In genomic region chr1:36222481-36223372, GRCh38 we compare ENCODE assay signal across 8 cellular contexts. TPM values are rescaled to one million over a fixed set of nuclear protein-coding genes. Genes with fewer than 3 reads are reported as not detected.
DNase-seq lines count a peak whose midpoint lies in the region; ATAC-seq and TF ChIP-seq lines count a peak whose summit lies in the region.

No MANE protein-coding gene starts in this region.

- peak overlapping the region; percentile 96 to 98 for H3K27ac Mint-ChIP-seq in natural killer cell treated with Interleukin-12 subunit alpha and Interleukin-12 subunit beta and Interleukin-15 and Interleukin-18, amount 100 ng/mL, for 72 hours

- peak overlapping the region; percentile 69 to 88 (median 76) for H3K4me3 ChIP-seq in BLaER1 treated with 17β-estradiol and CSF1 and Interleukin-3, amounts not matched to agents 10 nM and 100 nM
- H3K4me3 ChIP-seq in Loucy (ENCODE audit: low read length, poor library complexity, severe bottlenecking) (peak overlapping the region; percentile 88), mammary epithelial cell (replicated peaks in 1 of 3; ENCODE audit: insufficient read depth in 1 of 3, low read depth in 2 of 3, low read length in 3 of 3) (peak overlapping the region in 2 of 3 experiments; percentile 62 to 72)

- no peaks in the 10 kb centered on the region for H3K9me3 ChIP-seq in BLaER1 treated with 17β-estradiol and CSF1 and Interleukin-3, amounts not matched to agents 10 nM and 100 nM (replicated peaks in 1 of 11)
- H3K9me3 ChIP-seq in Loucy (ENCODE audit: insufficient read depth, low read depth, low read length): no peaks in the 10 kb centered on the region
- no peaks in the 10 kb centered on the region for H3K9me3 ChIP-seq in mammary epithelial cell (replicated peaks; ENCODE audit: insufficient read depth, low read length)

- CTCF ChIA-PET in mammary epithelial cell (lab: Charles Lee; ENCODE audit: low non-redundant PET): no interaction called here

- dilution Hi-C loops in mammary epithelial cell (cut with HindIII; ENCODE audit: low sequenced_read_pairs): loop anchor here (5.0 kb wide), 1 partner anchor 75 kb away; the partner anchor contains the start of gene TRAPPC3

- intact Hi-C loops in mammary epithelial cell (cut with micrococcal nuclease): loop anchor here (10.0 kb wide), 1 partner anchor 62 kb away; no protein-coding TSS in a partner anchor

- ATAC-seq in natural killer cell treated with Interleukin-12 subunit alpha and Interleukin-12 subunit beta and Interleukin-15 and Interleukin-18, amount 100 ng/mL, for 72 hours: no peak
- ATAC-seq in GM19328 (IDR thresholded peaks at IDR 0.05; ENCODE audit: unreplicated experiment): no peak

- no peaks in the 10 kb centered on the region for H3K27me3 Mint-ChIP-seq in natural killer cell treated with Interleukin-12 subunit alpha and Interleukin-12 subunit beta and Interleukin-15 and Interleukin-18, amount 100 ng/mL, for 72 hours

- H3K4me2 ChIP-seq in BLaER1 treated with 17β-estradiol and CSF1 and Interleukin-3, amounts not matched to agents 10 nM and 100 nM: peak overlapping the region; percentile 73 to 93 (median 87)
- H3K4me2 ChIP-seq in Loucy (ENCODE audit: low read depth, low read length, poor library complexity, severe bottlenecking): peak overlapping the region; percentile 79
- peak overlapping the region; percentile 91 for H3K4me2 ChIP-seq in mammary epithelial cell (ENCODE audit: insufficient read depth, low read depth, low read length)

- in situ Hi-C loops in mammary epithelial cell (cut with MboI; ENCODE audit: low sequenced_read_pairs in 2 of 2): no loop called here

- H3F3A ChIP-seq in Loucy (ENCODE audit: low read depth): peaks cover 4% of the 10 kb centered on the region; the same call in 1 of the 2 replicates

- peak overlapping the region; percentile 78 to 98 (median 95); a peak in 21 of 22 replicates for H3K27ac ChIP-seq in BLaER1 treated with 17β-estradiol and CSF1 and Interleukin-3, amounts not matched to agents 10 nM and 100 nM
- H3K27ac ChIP-seq in mammary epithelial cell (ENCODE audit: insufficient read depth, low read depth, low read length): peak overlapping the region; percentile 98

- BruUV-seq in mammary epithelial cell (replicated peaks; lab: Mats Ljungman, UMichigan): no TSS peak

- peaks cover 12% of the 10 kb centered on the region for H3K36me3 Mint-ChIP-seq in natural killer cell treated with Interleukin-12 subunit alpha and Interleukin-12 subunit beta and Interleukin-15 and Interleukin-18, amount 100 ng/mL, for 72 hours

- DNase-seq in mammary epithelial cell: no peak
- no peak for DNase-seq in natural killer cell treated with Interleukin-12 subunit alpha and Interleukin-12 subunit beta and Interleukin-15 and Interleukin-18, amount 100 ng/mL, for 72 hours (ENCODE audit: low spot score)
- DNase-seq in nucleus accumbens (lab: John Stamatoyannopoulos, UW): no peak
- DNase-seq in NCI-H446 treated with DMSO at 0.1 percent for 48 hours (lab: John Stamatoyannopoulos, UW): no peak
- DNase-seq in NCI-H2029 (lab: John Stamatoyannopoulos, UW): no peak

- H3K4me1 ChIP-seq in BLaER1 treated with 17β-estradiol and CSF1 and Interleukin-3, amounts not matched to agents 10 nM and 100 nM: peaks cover 26 to 46% (median 32%) of the 10 kb centered on the region in 10 experiments
- H3K4me1 ChIP-seq in Loucy (ENCODE audit: insufficient read depth, low read length, poor library complexity, severe bottlenecking) (peaks cover 26% of the 10 kb centered on the region), mammary epithelial cell (ENCODE audit: insufficient read depth, low read length) (peaks cover 8% of the 10 kb centered on the region)

- H3K9me3 Mint-ChIP-seq in natural killer cell treated with Interleukin-12 subunit alpha and Interleukin-12 subunit beta and Interleukin-15 and Interleukin-18, amount 100 ng/mL, for 72 hours: no peaks in the 10 kb centered on the region

- H2AFZ ChIP-seq in Loucy (ENCODE audit: low read length) (peak overlapping the region; percentile 95), mammary epithelial cell (ENCODE audit: low read depth, low read length) (peak overlapping the region; percentile 80)

- TF ChIP-seq CTCF in Loucy (conservative IDR thresholded peaks at IDR 0.05; ENCODE audit: low read length) (no peak), mammary epithelial cell (conservative IDR thresholded peaks at IDR 0.05 in 1 of 2, IDR thresholded peaks at IDR 0.05 in 1 of 2; ENCODE audit: extremely low read depth in 1 of 2, insufficient read depth in 1 of 2, low read depth in 1 of 2, low read length in 2 of 2) (no peak)

- no peaks in the 10 kb centered on the region for H3K27me3 ChIP-seq in BLaER1 treated with 17β-estradiol and CSF1 and Interleukin-3, amounts not matched to agents 10 nM and 100 nM
- H3K27me3 ChIP-seq in Loucy (ENCODE audit: insufficient read depth, low read length, poor library complexity, severe bottlenecking) (no peaks in the 10 kb centered on the region), mammary epithelial cell (ENCODE audit: insufficient read depth, low read length) (no peaks in the 10 kb centered on the region)

- H3K4me3 Mint-ChIP-seq in natural killer cell treated with Interleukin-12 subunit alpha and Interleukin-12 subunit beta and Interleukin-15 and Interleukin-18, amount 100 ng/mL, for 72 hours: peak overlapping the region; percentile 99

- H3K79me2 ChIP-seq in Loucy (ENCODE audit: insufficient read depth, low read length): peaks cover 32% of the 10 kb centered on the region
- peaks cover 34% of the 10 kb centered on the region for H3K79me2 ChIP-seq in mammary epithelial cell (ENCODE audit: insufficient read depth, low read length)

- H4K20me1 ChIP-seq in BLaER1 treated with 17β-estradiol and CSF1 and Interleukin-3, amounts not matched to agents 10 nM and 100 nM: peaks cover 29 to 33% (median 31%) of the 10 kb centered on the region in 11 experiments
- H4K20me1 ChIP-seq in Loucy (ENCODE audit: insufficient read depth, low read length, poor library complexity, severe bottlenecking) (peaks cover 31% of the 10 kb centered on the region), mammary epithelial cell (ENCODE audit: insufficient read depth, low read length) (peaks cover 7% of the 10 kb centered on the region)

- peaks cover 16 to 25% (median 18%) of the 10 kb centered on the region in 11 experiments for H3K36me3 ChIP-seq in BLaER1 treated with 17β-estradiol and CSF1 and Interleukin-3, amounts not matched to agents 10 nM and 100 nM
- H3K36me3 ChIP-seq in Loucy (ENCODE audit: insufficient read depth, low read length) (no peaks in the 10 kb centered on the region), mammary epithelial cell (ENCODE audit: insufficient read depth, low read length) (peaks cover 4% of the 10 kb centered on the region)

- WGBS in mammary epithelial cell (ENCODE audit: low coverage, missing lambda C conversion rate): 92% methylated on average over 27 of the region's 33 CpGs

- H3K9ac ChIP-seq in BLaER1 treated with 17β-estradiol and CSF1 and Interleukin-3, amounts not matched to agents 10 nM and 100 nM: peak overlapping the region; percentile 81 to 97 (median 92)
- peak overlapping the region; percentile 86 for H3K9ac ChIP-seq in Loucy (ENCODE audit: low read depth, low read length, poor library complexity, severe bottlenecking)
- H3K9ac ChIP-seq in mammary epithelial cell (ENCODE audit: insufficient read depth, low read length): peak overlapping the region; percentile 99

- no peaks in the 10 kb centered on the region for H3K9me2 ChIP-seq in Loucy (replicated peaks; ENCODE audit: low read depth, low read length)

- H3K4me1 Mint-ChIP-seq in natural killer cell treated with Interleukin-12 subunit alpha and Interleukin-12 subunit beta and Interleukin-15 and Interleukin-18, amount 100 ng/mL, for 72 hours (ENCODE audit: low read depth in 2 of 2): peaks cover 26 to 37% of the 10 kb centered on the region in 2 donors

RNA-seq across cellular contexts. Expression of gene THRAP3, which starts 1.5 kb away (rescaled TPM):
- total RNA-seq in mammary epithelial cell: 100 to 1,000 TPM; 106 to 128 TPM
- polyA plus RNA-seq in mammary epithelial cell: 53.2 TPM
- polyA minus RNA-seq in mammary epithelial cell: 71.6 TPM
- 100 to 1,000 TPM; 118 to 131 TPM for total RNA-seq in natural killer cell treated with Interleukin-12 subunit alpha and Interleukin-12 subunit beta and Interleukin-15 and Interleukin-18, amount 100 ng/mL, for 72 hours
